Comparison of ENCODE assay signal across 15 cellular contexts in genomic region chr7:82343-83155, GRCh38.
DNase-seq lines count a peak whose midpoint lies in the region; ATAC-seq and TF ChIP-seq lines count a peak whose summit lies in the region.
"Had no signal": no experiment of that assay in that cellular context is flagged by ENCODE, and none has a peak within 500 bp of the region (broad histone marks: within the 10 kb centered on the region; RNA-seq: fewer than 3 reads in every experiment).

No MANE protein-coding gene starts in this region.

- TF ChIP-seq CTCF in Calu3 (IDR thresholded peaks at IDR 0.05; ENCODE audit: unreplicated experiment) (no peak), LNCaP clone FGC (IDR thresholded peaks at IDR 0.05; ENCODE audit: control insufficient read depth, extremely low read depth, insufficient read depth) (no peak), hepatocyte (IDR thresholded peaks at IDR 0.05; ENCODE audit: poor library complexity) (no peak), osteoblast (IDR thresholded peaks at IDR 0.05; ENCODE audit: extremely low read depth, low read depth, low read length) (no peak)

- H3K4me3 ChIP-seq in LNCaP clone FGC (ENCODE audit: low read depth, low read length), result no peak overlapping the region
- no peak overlapping the region for H3K4me3 ChIP-seq in hepatocyte
- H3K4me3 ChIP-seq in osteoblast (ENCODE audit: insufficient read depth, low read length), result no peak overlapping the region

- H3K27ac ChIP-seq in hepatocyte (peak overlapping the region; percentile 53), osteoblast (ENCODE audit: low read depth, low read length) (no peak overlapping the region)
- H3K27ac ChIP-seq: epithelial cell of prostate had no signal

- DNase-seq in Calu3 (peak; percentile 59), LNCaP clone FGC (ENCODE audit: low read depth) (peak; percentile 15), hepatocyte (ENCODE audit: low spot score) (peak; percentile 63), osteoblast (ENCODE audit: insufficient read length, low spot score, missing footprints) (peak; percentile 68), ecto neural progenitor cell (ENCODE audit: low spot score) (no peak), superior temporal gyrus (ENCODE audit: extremely low spot score) (no peak)
- no peak for DNase-seq in effector memory CD8-positive, alpha-beta T cell
- DNase-seq: activated CD4-positive, alpha-beta memory T cell treated with anti-CD3 and anti-CD28 coated beads for 36 hours; CD8-positive, alpha-beta T cell; NCI-H345; trophoblast cell had no signal

- no peak overlapping the region for H3K27ac Mint-ChIP-seq in Calu3 (ENCODE audit: unreplicated experiment)
- no peak overlapping the region for H3K27ac Mint-ChIP-seq in effector memory CD8-positive, alpha-beta T cell
- H3K27ac Mint-ChIP-seq: activated CD4-positive, alpha-beta memory T cell treated with anti-CD3 and anti-CD28 coated beads for 36 hours; activated naive CD4-positive, alpha-beta T cell treated with anti-CD3 and anti-CD28 coated beads, Interleukin-2, amount 50 U/mL, for 24 hours; CD8-positive, alpha-beta T cell; stimulated activated memory B cell treated with anti-CD40 and anti-IgM and Interleukin-4, amounts not matched to agents 10 μg/mL and 1 μg/mL and 100 μg/mL, for 72 hours had no signal

- H3K9me2 ChIP-seq in hepatocyte (replicated peaks; ENCODE audit: insufficient read depth), result no peaks in the 10 kb centered on the region

- H2AFZ ChIP-seq in hepatocyte (no peak overlapping the region), osteoblast (ENCODE audit: low read length) (no peak overlapping the region)

- no peak for ATAC-seq in effector memory CD8-positive, alpha-beta T cell (replicated peaks)
- no peak for ATAC-seq in GM18519 (IDR thresholded peaks at IDR 0.05; ENCODE audit: low FRiP score, unreplicated experiment)
- ATAC-seq: CD8-positive, alpha-beta T cell; stimulated activated memory B cell treated with anti-CD40 and anti-IgM and Interleukin-4, amounts not matched to agents 10 μg/mL and 1 μg/mL and 100 μg/mL, for 72 hours had no signal

- H3K27me3 ChIP-seq in hepatocyte, result no peaks in the 10 kb centered on the region
- H3K27me3 ChIP-seq in osteoblast (ENCODE audit: insufficient read depth, low read length), result peaks cover 8% of the 10 kb centered on the region

- H3K9me3 Mint-ChIP-seq in Calu3 (ENCODE audit: low read depth, unreplicated experiment), result no peaks in the 10 kb centered on the region
- no peaks in the 10 kb centered on the region for H3K9me3 Mint-ChIP-seq in effector memory CD8-positive, alpha-beta T cell
- H3K9me3 Mint-ChIP-seq: activated CD4-positive, alpha-beta memory T cell treated with anti-CD3 and anti-CD28 coated beads for 36 hours; activated naive CD4-positive, alpha-beta T cell treated with anti-CD3 and anti-CD28 coated beads, Interleukin-2, amount 50 U/mL, for 24 hours; CD8-positive, alpha-beta T cell; stimulated activated memory B cell treated with anti-CD40 and anti-IgM and Interleukin-4, amounts not matched to agents 10 μg/mL and 1 μg/mL and 100 μg/mL, for 72 hours had no signal

- no peak overlapping the region for H3K4me3 Mint-ChIP-seq in Calu3 (ENCODE audit: low read depth, unreplicated experiment)
- H3K4me3 Mint-ChIP-seq in effector memory CD8-positive, alpha-beta T cell, result no peak overlapping the region
- H3K4me3 Mint-ChIP-seq: activated CD4-positive, alpha-beta memory T cell treated with anti-CD3 and anti-CD28 coated beads for 36 hours; activated naive CD4-positive, alpha-beta T cell treated with anti-CD3 and anti-CD28 coated beads, Interleukin-2, amount 50 U/mL, for 24 hours; CD8-positive, alpha-beta T cell; stimulated activated memory B cell treated with anti-CD40 and anti-IgM and Interleukin-4, amounts not matched to agents 10 μg/mL and 1 μg/mL and 100 μg/mL, for 72 hours had no signal

- peak overlapping the region; percentile 38 for H3K4me2 ChIP-seq in hepatocyte
- no peak overlapping the region for H3K4me2 ChIP-seq in osteoblast (ENCODE audit: insufficient read depth, low read length)

- peaks cover 21% of the 10 kb centered on the region for H3K4me1 ChIP-seq in hepatocyte (ENCODE audit: insufficient read depth)
- H3K4me1 ChIP-seq in osteoblast (ENCODE audit: insufficient read depth, low read length), result peaks cover 18% of the 10 kb centered on the region

- intact Hi-C loops in Calu3 (cut with micrococcal nuclease; ENCODE audit: unreplicated experiment), result no loop called here

- no TSS peak for BruUV-seq in Calu3 (replicated peaks; lab: Mats Ljungman, UMichigan)

- H3K27me3 Mint-ChIP-seq in Calu3 (ENCODE audit: unreplicated experiment), result peaks cover 50% of the 10 kb centered on the region
- peaks cover 18 to 41% of the 10 kb centered on the region in 2 donors for H3K27me3 Mint-ChIP-seq in effector memory CD8-positive, alpha-beta T cell
- H3K27me3 Mint-ChIP-seq: activated naive CD4-positive, alpha-beta T cell treated with anti-CD3 and anti-CD28 coated beads, Interleukin-2, amount 50 U/mL, for 24 hours had no signal

- CTCF ChIA-PET in Calu3 (lab: Charles Lee), result interaction anchor here (0.7 to 0.9 kb wide), 2 partner anchors 19 to 181 kb away, joined by 4 to 5 read pairs; no protein-coding TSS in a partner anchor

- H4K20me1 ChIP-seq in hepatocyte (ENCODE audit: insufficient read depth, poor library complexity, severe bottlenecking) (no peaks in the 10 kb centered on the region), osteoblast (ENCODE audit: insufficient read depth, low read length) (no peaks in the 10 kb centered on the region)

- H3K36me3 ChIP-seq in hepatocyte (replicated peaks; ENCODE audit: insufficient read depth, low read depth) (no peaks in the 10 kb centered on the region), osteoblast (ENCODE audit: insufficient read depth, low read length) (no peaks in the 10 kb centered on the region)

- H3K79me2 ChIP-seq in hepatocyte (no peaks in the 10 kb centered on the region), osteoblast (ENCODE audit: insufficient read depth, low read length) (no peaks in the 10 kb centered on the region)

- peaks cover 5% of the 10 kb centered on the region for H3K36me3 Mint-ChIP-seq in Calu3 (ENCODE audit: insufficient read depth, unreplicated experiment)
- H3K36me3 Mint-ChIP-seq in effector memory CD8-positive, alpha-beta T cell (ENCODE audit: insufficient read depth), result no peaks in the 10 kb centered on the region
- H3K36me3 Mint-ChIP-seq: activated CD4-positive, alpha-beta memory T cell treated with anti-CD3 and anti-CD28 coated beads for 36 hours; activated naive CD4-positive, alpha-beta T cell treated with anti-CD3 and anti-CD28 coated beads, Interleukin-2, amount 50 U/mL, for 24 hours; CD8-positive, alpha-beta T cell; stimulated activated memory B cell treated with anti-CD40 and anti-IgM and Interleukin-4, amounts not matched to agents 10 μg/mL and 1 μg/mL and 100 μg/mL, for 72 hours had no signal

- H3K9me3 ChIP-seq in hepatocyte (ENCODE audit: low read depth), result no peaks in the 10 kb centered on the region
- H3K9me3 ChIP-seq in osteoblast (ENCODE audit: low read depth, low read length), result no peaks in the 10 kb centered on the region

- H3K4me1 Mint-ChIP-seq in Calu3 (ENCODE audit: low read depth, unreplicated experiment), result peaks cover 31% of the 10 kb centered on the region
- H3K4me1 Mint-ChIP-seq in effector memory CD8-positive, alpha-beta T cell (ENCODE audit: low read depth in 2 of 2), result peaks cover 0 to 2% of the 10 kb centered on the region in 2 donors
- H3K4me1 Mint-ChIP-seq: activated naive CD4-positive, alpha-beta T cell treated with anti-CD3 and anti-CD28 coated beads, Interleukin-2, amount 50 U/mL, for 24 hours; stimulated activated memory B cell treated with anti-CD40 and anti-IgM and Interleukin-4, amounts not matched to agents 10 μg/mL and 1 μg/mL and 100 μg/mL, for 72 hours had no signal

- 66% methylated on average over 35 of the region's 35 CpGs for WGBS in hepatocyte (ENCODE audit: low lambda C conversion rate, missing lambda C conversion rate)

Comparison
In these comparisons a context has a peak if more than half of its experiments do, and no peak if none do; other contexts are left out.
1. DNase-seq: peak in Calu3 (single experiment), LNCaP clone FGC (single experiment), hepatocyte (single experiment) and osteoblast (single experiment); none in effector memory CD8-positive, alpha-beta T cell (0 of 3), ecto neural progenitor cell (single experiment) and superior temporal gyrus (single experiment).